1 cellular context compared by ENCODE assay signal in the genomic region with DNA sequence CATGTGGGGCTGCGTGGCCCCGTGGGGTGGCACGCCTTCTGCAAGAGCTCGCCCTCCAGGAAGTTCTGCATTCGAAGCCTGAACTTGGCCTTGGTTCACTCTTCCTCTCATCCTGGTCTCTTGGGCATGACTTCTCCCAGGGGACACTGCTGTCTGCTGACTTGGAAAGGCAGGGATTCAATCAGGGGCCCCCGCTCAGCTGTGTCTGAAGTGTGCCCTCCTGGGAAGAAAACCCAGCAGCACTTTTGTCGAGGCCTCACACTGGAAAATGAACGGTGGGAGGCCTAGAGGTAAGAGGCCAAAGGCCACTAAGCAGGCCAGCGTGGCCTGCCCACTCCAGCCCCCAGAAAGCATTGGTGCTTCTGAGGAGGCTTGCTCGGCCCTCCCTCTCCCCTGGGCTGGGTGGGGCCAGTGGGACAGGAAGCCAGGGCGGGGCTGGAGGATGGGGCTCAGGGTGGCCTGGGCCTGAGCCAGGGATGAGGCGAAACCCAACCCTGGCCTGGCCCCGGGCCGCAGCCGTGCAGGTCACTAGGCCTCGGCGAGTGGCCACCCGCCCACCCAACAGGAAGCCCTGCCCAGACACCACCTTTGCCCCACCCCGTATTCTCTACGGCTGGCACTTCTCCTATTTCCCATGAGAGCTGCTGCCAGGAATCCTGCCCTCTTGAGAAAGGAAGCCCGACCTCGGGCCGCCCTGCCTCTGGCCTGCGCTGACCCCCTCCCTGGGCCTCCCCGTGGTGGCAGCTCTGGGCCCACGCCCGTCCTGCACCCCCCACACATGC.
TF ChIP-seq lines count a peak whose summit lies in the region.

No MANE protein-coding gene starts in this region.

TF ChIP-seq in Ishikawa, 13 proteins besides CTCF, POLR2A, EP300 and RAD21 (continued from another document):
- TF ChIP-seq, protein P1, sequence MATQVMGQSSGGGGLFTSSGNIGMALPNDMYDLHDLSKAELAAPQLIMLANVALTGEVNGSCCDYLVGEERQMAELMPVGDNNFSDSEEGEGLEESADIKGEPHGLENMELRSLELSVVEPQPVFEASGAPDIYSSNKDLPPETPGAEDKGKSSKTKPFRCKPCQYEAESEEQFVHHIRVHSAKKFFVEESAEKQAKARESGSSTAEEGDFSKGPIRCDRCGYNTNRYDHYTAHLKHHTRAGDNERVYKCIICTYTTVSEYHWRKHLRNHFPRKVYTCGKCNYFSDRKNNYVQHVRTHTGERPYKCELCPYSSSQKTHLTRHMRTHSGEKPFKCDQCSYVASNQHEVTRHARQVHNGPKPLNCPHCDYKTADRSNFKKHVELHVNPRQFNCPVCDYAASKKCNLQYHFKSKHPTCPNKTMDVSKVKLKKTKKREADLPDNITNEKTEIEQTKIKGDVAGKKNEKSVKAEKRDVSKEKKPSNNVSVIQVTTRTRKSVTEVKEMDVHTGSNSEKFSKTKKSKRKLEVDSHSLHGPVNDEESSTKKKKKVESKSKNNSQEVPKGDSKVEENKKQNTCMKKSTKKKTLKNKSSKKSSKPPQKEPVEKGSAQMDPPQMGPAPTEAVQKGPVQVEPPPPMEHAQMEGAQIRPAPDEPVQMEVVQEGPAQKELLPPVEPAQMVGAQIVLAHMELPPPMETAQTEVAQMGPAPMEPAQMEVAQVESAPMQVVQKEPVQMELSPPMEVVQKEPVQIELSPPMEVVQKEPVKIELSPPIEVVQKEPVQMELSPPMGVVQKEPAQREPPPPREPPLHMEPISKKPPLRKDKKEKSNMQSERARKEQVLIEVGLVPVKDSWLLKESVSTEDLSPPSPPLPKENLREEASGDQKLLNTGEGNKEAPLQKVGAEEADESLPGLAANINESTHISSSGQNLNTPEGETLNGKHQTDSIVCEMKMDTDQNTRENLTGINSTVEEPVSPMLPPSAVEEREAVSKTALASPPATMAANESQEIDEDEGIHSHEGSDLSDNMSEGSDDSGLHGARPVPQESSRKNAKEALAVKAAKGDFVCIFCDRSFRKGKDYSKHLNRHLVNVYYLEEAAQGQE (IDR thresholded peaks at IDR 0.05; ENCODE audit: low read depth), result no peak
- TF ChIP-seq CEBPB (IDR thresholded peaks at IDR 0.05), result peak; percentile 57; the same call in 1 of the 2 replicates
- TF ChIP-seq, protein P2, sequence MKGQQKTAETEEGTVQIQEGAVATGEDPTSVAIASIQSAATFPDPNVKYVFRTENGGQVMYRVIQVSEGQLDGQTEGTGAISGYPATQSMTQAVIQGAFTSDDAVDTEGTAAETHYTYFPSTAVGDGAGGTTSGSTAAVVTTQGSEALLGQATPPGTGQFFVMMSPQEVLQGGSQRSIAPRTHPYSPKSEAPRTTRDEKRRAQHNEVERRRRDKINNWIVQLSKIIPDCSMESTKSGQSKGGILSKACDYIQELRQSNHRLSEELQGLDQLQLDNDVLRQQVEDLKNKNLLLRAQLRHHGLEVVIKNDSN (IDR thresholded peaks at IDR 0.05), result peak; percentile 43; the same call in 1 of the 2 replicates
- TF ChIP-seq CREB1 (IDR thresholded peaks at IDR 0.05; ENCODE audit: low read depth), result no peak; the same call in 1 of the 2 replicates
- 0 out of 2 replicates have a peak, but pooled peaks have one; percentile 57 for TF ChIP-seq TAF1 (IDR thresholded peaks at IDR 0.05; ENCODE audit: low read depth)
- peak; percentile 75 for TF ChIP-seq YY1 (IDR thresholded peaks at IDR 0.05; ENCODE audit: low read depth)
- TF ChIP-seq TEAD4 (IDR thresholded peaks at IDR 0.05), result peak; percentile 95
- peak; percentile 86 for TF ChIP-seq EGR1 (IDR thresholded peaks at IDR 0.05)
- TF ChIP-seq NFIC (IDR thresholded peaks at IDR 0.05), result peak; percentile 100
- TF ChIP-seq TCF12 (IDR thresholded peaks at IDR 0.05; ENCODE audit: low read depth), result peak; percentile 99
